ENCODE assay signal across 12 cellular contexts in genomic region chr1:171295418-171295817, GRCh38. TPM values are rescaled to one million over a fixed set of nuclear protein-coding genes. Genes with fewer than 3 reads are reported as not detected.
"Had no signal": no experiment of that assay in that cellular context is flagged by ENCODE, and none has a peak within 500 bp of the region (broad histone marks: within the 10 kb centered on the region; RNA-seq: fewer than 3 reads in every experiment).

No MANE protein-coding gene starts in this region.

RNA-seq across cellular contexts. Expression of gene FMO4, which starts 18.6 kb away (rescaled TPM):
- polyA plus RNA-seq: neural cell had no signal

RNA-seq across cellular contexts. Expression of gene FMO1, which starts 47.1 kb away (rescaled TPM):
- total RNA-seq: colonic mucosa; dermis blood vessel endothelial cell; endothelial cell of umbilical vein; fibroblast of lung; glomerular endothelial cell; kidney epithelial cell; lung microvascular endothelial cell; mononuclear cell; naive thymus-derived CD4-positive, alpha-beta T cell; osteoblast; pulmonary artery endothelial cell had no signal
- polyA plus RNA-seq: endothelial cell of umbilical vein; naive thymus-derived CD4-positive, alpha-beta T cell; neural cell had no signal
